Comparison of ENCODE assay signal across 16 cellular contexts in the genomic region with DNA sequence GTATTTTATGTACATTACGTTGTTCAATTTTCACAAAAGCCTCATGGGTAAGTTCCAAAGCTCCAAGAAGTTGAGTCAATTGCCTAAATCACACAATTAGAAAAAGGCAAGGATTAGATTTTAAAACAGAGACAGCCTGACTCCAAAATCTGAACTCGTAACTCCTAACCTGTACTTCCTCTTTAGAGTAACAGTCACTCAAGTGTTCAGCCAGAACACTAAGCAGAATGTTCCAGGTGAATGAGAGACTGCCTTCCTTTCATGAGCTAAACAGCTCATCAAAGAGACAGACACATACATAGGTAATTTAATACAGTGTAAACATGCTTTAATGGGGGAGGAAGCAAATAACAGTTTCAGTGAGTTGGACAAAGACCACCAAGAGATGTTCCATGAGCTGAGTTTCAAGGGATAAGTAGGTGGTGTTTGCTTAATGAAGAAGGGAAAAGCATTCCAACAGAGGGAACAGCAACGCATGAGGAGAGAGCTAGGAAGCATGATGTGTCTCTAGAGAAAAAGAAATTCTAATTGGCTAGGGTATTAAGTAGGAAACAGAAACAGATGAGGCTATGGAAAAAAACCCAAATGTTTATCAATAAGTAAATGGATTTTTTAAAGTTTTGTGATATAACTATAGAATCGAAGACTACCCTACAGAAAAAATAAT.
DNase-seq lines count a peak whose midpoint lies in the region; ATAC-seq and TF ChIP-seq lines count a peak whose summit lies in the region.
"Had no signal": no experiment of that assay in that cellular context is flagged by ENCODE, and none has a peak within 500 bp of the region (broad histone marks: within the 10 kb centered on the region; RNA-seq: fewer than 3 reads in every experiment).

No MANE protein-coding gene starts in this region.

- H3K4me3 ChIP-seq in LNCaP clone FGC (ENCODE audit: low read depth, low read length) (peak overlapping the region; percentile 28), ovary (no peak overlapping the region)
- H3K4me3 ChIP-seq: ascending aorta had no signal

- H3K27ac ChIP-seq in VCaP, result peak overlapping the region; percentile 94
- H3K27ac ChIP-seq in ovary, result no peak overlapping the region
- H3K27ac ChIP-seq: ascending aorta had no signal

- no peaks in the 10 kb centered on the region for H3K36me3 Mint-ChIP-seq in mesothelial cell of epicardium
- H3K36me3 Mint-ChIP-seq in activated T-helper 17 cell treated with anti-CD3 and anti-CD28 coated beads, Interleukin-2, amount 50 U/mL, for 72 hours (ENCODE audit: low read depth), result no peaks in the 10 kb centered on the region
- H3K36me3 Mint-ChIP-seq: natural killer cell treated with Interleukin-12 subunit alpha and Interleukin-12 subunit beta and Interleukin-15 and Interleukin-18, amount 100 ng/mL, for 72 hours had no signal

- H3K27me3 ChIP-seq in ovary, result no peaks in the 10 kb centered on the region
- H3K27me3 ChIP-seq: ascending aorta had no signal

- intact Hi-C loops in ovary (cut with DNase I), result no loop called here

- TF ChIP-seq POLR2A in ovary (IDR thresholded peaks at IDR 0.05), result no peak

- no peaks in the 10 kb centered on the region for H3K4me1 ChIP-seq in ovary (ENCODE audit: insufficient read depth)
- H3K4me1 ChIP-seq: ascending aorta had no signal

- peaks cover 0 to 4% of the 10 kb centered on the region in 2 donors for H3K9me3 ChIP-seq in ovary
- H3K9me3 ChIP-seq: ascending aorta, Caco-2 had no signal

- no peak for TF ChIP-seq EP300 in ovary (IDR thresholded peaks at IDR 0.05)

- no peak for TF ChIP-seq CTCF in LNCaP clone FGC (IDR thresholded peaks at IDR 0.05; ENCODE audit: control insufficient read depth, extremely low read depth, insufficient read depth)
- no peak for TF ChIP-seq CTCF in VCaP (conservative IDR thresholded peaks at IDR 0.05)
- TF ChIP-seq CTCF in mesothelial cell of epicardium (IDR thresholded peaks at IDR 0.05; ENCODE audit: unreplicated experiment), result no peak
- TF ChIP-seq CTCF in ovary (IDR thresholded peaks at IDR 0.05), result no peak

- H3K36me3 ChIP-seq in ovary, result no peaks in the 10 kb centered on the region
- H3K36me3 ChIP-seq: ascending aorta had no signal

- no peak for ATAC-seq in activated T-helper 17 cell treated with anti-CD3 and anti-CD28 coated beads, Interleukin-2, amount 50 U/mL, for 72 hours (replicated peaks)
- ATAC-seq: activated CD4-positive, CD25-positive, alpha-beta regulatory T cell treated with anti-CD3 and anti-CD28 coated beads, Interleukin-2, amount 50 U/mL, for 24 hours; natural killer cell treated with Interleukin-12 subunit alpha and Interleukin-12 subunit beta and Interleukin-15 and Interleukin-18, amount 100 ng/mL, for 72 hours had no signal

- H3K4me3 Mint-ChIP-seq in mesothelial cell of epicardium, result no peak overlapping the region
- no peak overlapping the region for H3K4me3 Mint-ChIP-seq in activated T-helper 17 cell treated with anti-CD3 and anti-CD28 coated beads, Interleukin-2, amount 50 U/mL, for 72 hours
- H3K4me3 Mint-ChIP-seq: natural killer cell treated with Interleukin-12 subunit alpha and Interleukin-12 subunit beta and Interleukin-15 and Interleukin-18, amount 100 ng/mL, for 72 hours; T-helper 1 cell treated with Interleukin-12 subunit alpha and Interleukin-12 subunit beta and Interleukin-4 antibody, amounts not matched to agents 30 μg/mL and 1 μg/mL, for 36 hours had no signal

- H3K27me3 Mint-ChIP-seq in mesothelial cell of epicardium (ENCODE audit: low read depth), result no peaks in the 10 kb centered on the region
- H3K27me3 Mint-ChIP-seq in activated T-helper 17 cell treated with anti-CD3 and anti-CD28 coated beads, Interleukin-2, amount 50 U/mL, for 72 hours, result peaks cover 36% of the 10 kb centered on the region

- H3K27ac Mint-ChIP-seq in mesothelial cell of epicardium, result peak overlapping the region; percentile 66
- H3K27ac Mint-ChIP-seq in activated T-helper 17 cell treated with anti-CD3 and anti-CD28 coated beads, Interleukin-2, amount 50 U/mL, for 72 hours, result no peak overlapping the region
- H3K27ac Mint-ChIP-seq: natural killer cell treated with Interleukin-12 subunit alpha and Interleukin-12 subunit beta and Interleukin-15 and Interleukin-18, amount 100 ng/mL, for 72 hours; T-helper 1 cell treated with Interleukin-12 subunit alpha and Interleukin-12 subunit beta and Interleukin-4 antibody, amounts not matched to agents 30 μg/mL and 1 μg/mL, for 36 hours had no signal

- peaks cover 31% of the 10 kb centered on the region for H3K4me1 Mint-ChIP-seq in mesothelial cell of epicardium
- no peaks in the 10 kb centered on the region for H3K4me1 Mint-ChIP-seq in activated T-helper 17 cell treated with anti-CD3 and anti-CD28 coated beads, Interleukin-2, amount 50 U/mL, for 72 hours

- WGBS in ovary, 3 donors, result 79 to 89% (median 84%) methylated on average over 4 of the region's 4 CpGs

- DNase-seq in DMS53 (lab: John Stamatoyannopoulos, UW) (peak; percentile 97), LNCaP clone FGC (ENCODE audit: low read depth) (peak; percentile 42), mesothelial cell of epicardium (ENCODE audit: low spot score in 2 of 2, unreplicated experiment in 2 of 2) (no peak), GF-D8 (lab: John Stamatoyannopoulos, UW) (no peak), ovary (no peak)
- no peak for DNase-seq in activated CD4-positive, alpha-beta T cell treated with anti-CD3 and anti-CD28 coated beads for 1 hour
- DNase-seq: activated gamma-delta T cell, NCI-H2081 treated with DMSO at 0.1 percent for 48 hours, SHP77 had no signal

- H3K9me3 Mint-ChIP-seq in mesothelial cell of epicardium, result peaks cover 14% of the 10 kb centered on the region
- H3K9me3 Mint-ChIP-seq in activated T-helper 17 cell treated with anti-CD3 and anti-CD28 coated beads, Interleukin-2, amount 50 U/mL, for 72 hours, result no peaks in the 10 kb centered on the region
- H3K9me3 Mint-ChIP-seq: natural killer cell treated with Interleukin-12 subunit alpha and Interleukin-12 subunit beta and Interleukin-15 and Interleukin-18, amount 100 ng/mL, for 72 hours; T-helper 1 cell treated with Interleukin-12 subunit alpha and Interleukin-12 subunit beta and Interleukin-4 antibody, amounts not matched to agents 30 μg/mL and 1 μg/mL, for 36 hours had no signal

Comparison
In these comparisons a context has a peak if more than half of its experiments do, and no peak if none do; other contexts are left out.
1. DNase-seq: peak in DMS53 (single experiment) and LNCaP clone FGC (single experiment); none in mesothelial cell of epicardium (0 of 2), GF-D8 (single experiment), ovary (0 of 5) and activated CD4-positive, alpha-beta T cell treated with anti-CD3 and anti-CD28 coated beads for 1 hour (single experiment).